ENCODE assay signal across 10 cellular contexts in the genomic region with DNA sequence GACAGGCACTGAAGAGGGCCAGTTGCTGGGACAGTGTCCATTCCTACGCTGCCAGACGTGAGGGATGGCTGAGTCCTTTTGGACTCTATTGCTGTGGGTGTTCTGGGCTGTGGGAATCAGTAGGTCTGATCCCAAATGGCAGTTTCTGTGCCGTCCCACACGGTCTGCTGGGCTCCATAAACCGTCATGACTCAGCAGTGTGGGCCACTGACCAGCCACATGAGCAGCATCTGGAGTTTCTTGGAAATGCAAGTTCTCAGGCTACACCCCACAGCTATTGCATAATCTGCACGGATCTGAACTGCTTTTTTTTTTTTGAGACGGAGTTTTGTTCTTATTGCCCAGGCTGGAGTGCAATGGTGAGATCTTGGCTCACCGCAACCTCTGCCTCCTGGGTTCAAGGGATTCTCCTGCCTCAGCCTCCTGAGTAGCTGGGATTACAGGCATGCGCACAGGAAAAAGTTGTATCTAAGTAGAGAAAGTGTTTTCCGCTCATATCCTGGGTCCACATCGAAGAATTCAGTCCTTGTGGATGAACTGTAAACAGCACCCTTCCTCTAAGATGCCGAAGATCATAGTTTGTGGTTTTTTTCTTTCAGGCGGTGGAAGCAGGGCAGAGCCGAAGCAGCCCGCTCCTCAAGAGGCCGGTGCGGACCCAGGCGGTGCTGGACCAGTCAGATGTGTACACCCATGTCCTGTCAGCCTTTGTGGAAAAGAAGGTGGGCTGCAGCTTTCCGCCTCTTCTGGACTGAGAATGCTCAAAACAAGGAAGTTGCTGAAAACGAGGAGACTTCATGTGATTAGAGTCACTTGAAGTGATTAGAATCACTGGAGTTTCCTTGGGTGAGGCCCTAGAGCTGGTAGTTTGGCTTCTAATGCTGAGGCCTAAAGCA. TPM values are rescaled to one million over a fixed set of nuclear protein-coding genes. Genes with fewer than 3 reads are reported as not detected.
DNase-seq lines count a peak whose midpoint lies in the region; ATAC-seq lines count a peak whose summit lies in the region.
"Had no signal": no experiment of that assay in that cellular context is flagged by ENCODE, and none has a peak within 500 bp of the region (broad histone marks: within the 10 kb centered on the region; RNA-seq: fewer than 3 reads in every experiment).

No MANE protein-coding gene starts in this region.

- ATAC-seq in T-helper 17 cell = no peak

- peak; percentile 58 for DNase-seq in EL
- DNase-seq in T-helper 17 cell = no peak
- peak; percentile 30 for DNase-seq in fibroblast of the conjunctiva (ENCODE audit: low read depth)
- peak; percentile 92 for DNase-seq in posterior vena cava (ENCODE audit: low spot score)
- DNase-seq in OCI-M2 (lab: John Stamatoyannopoulos, UW; ENCODE audit: unreplicated experiment) = no peak
- DNase-seq in NCI-H2029 (lab: John Stamatoyannopoulos, UW) = no peak
- no peak for DNase-seq in dermis blood vessel endothelial cell
- DNase-seq in NOMO-1 treated with DMSO at 0.1 percent for 48 hours (lab: John Stamatoyannopoulos, UW; ENCODE audit: unreplicated experiment) = no peak
- DNase-seq: activated T-cell treated with anti-CD3 and anti-CD28 coated beads, Interleukin-2, amount 50 U/mL, for 1 hour; NCI-H774 had no signal

- peaks cover 4% of the 10 kb centered on the region for H3K4me1 Mint-ChIP-seq in T-helper 17 cell

- H3K36me3 Mint-ChIP-seq in T-helper 17 cell (ENCODE audit: low read depth) = no peaks in the 10 kb centered on the region

- no peaks in the 10 kb centered on the region for H3K27me3 Mint-ChIP-seq in T-helper 17 cell

- H3K9me3 ChIP-seq in T-helper 17 cell (ENCODE audit: control insufficient read depth, low read length, poor library complexity, severe bottlenecking) = no peaks in the 10 kb centered on the region

- intact Hi-C loops in posterior vena cava (cut with DNase I) = no loop called here

- no peak overlapping the region for H3K4me3 Mint-ChIP-seq in T-helper 17 cell

- peak overlapping the region; percentile 27 for H3K27ac Mint-ChIP-seq in T-helper 17 cell

RNA-seq across cellular contexts. Expression of a gene that starts 25.5 kb away (rescaled TPM):
- total RNA-seq in T-helper 17 cell (10 to 100 TPM; 64.0 to 72.2 TPM), posterior vena cava (10 to 100 TPM; 20.5 to 28.8 TPM), dermis blood vessel endothelial cell (28.8 and 33.1 TPM in 2 replicates)

RNA-seq across cellular contexts. Expression of a gene that starts 57.5 kb away (rescaled TPM):
- total RNA-seq in T-helper 17 cell (10 to 100 TPM; 43.5 to 45.8 TPM), posterior vena cava (10 to 100 TPM; 36.2 to 72.1 TPM), dermis blood vessel endothelial cell (36.4 and 80.5 TPM in 2 replicates)

Comparison
In these comparisons a context has a peak if more than half of its experiments do, and no peak if none do; other contexts are left out.
1. DNase-seq: peak in EL (single experiment), fibroblast of the conjunctiva (single experiment) and posterior vena cava (single experiment); none in T-helper 17 cell (0 of 3), OCI-M2 (single experiment), NCI-H2029 (single experiment), dermis blood vessel endothelial cell (single experiment) and NOMO-1 treated with DMSO at 0.1 percent for 48 hours (single experiment).